ENCODE assay signal across 17 cellular contexts in genomic region chr2:197850882-197851281, GRCh38. TPM values are rescaled to one million over a fixed set of nuclear protein-coding genes. Genes with fewer than 3 reads are reported as not detected.
"Had no signal": no experiment of that assay in that cellular context is flagged by ENCODE, and none has a peak within 500 bp of the region (broad histone marks: within the 10 kb centered on the region; RNA-seq: fewer than 3 reads in every experiment).

No MANE protein-coding gene starts in this region.

- H3K27ac Mint-ChIP-seq: activated T-cell treated with anti-CD3 and anti-CD28 coated beads, Interleukin-2, amount 50 U/mL, for 24 hours; mesothelial cell of epicardium had no signal

- H3K4me1 Mint-ChIP-seq: mesothelial cell of epicardium had no signal

- H3K9me3 Mint-ChIP-seq: activated T-cell treated with anti-CD3 and anti-CD28 coated beads, Interleukin-2, amount 50 U/mL, for 24 hours; mesothelial cell of epicardium; stimulated activated naive CD8-positive, alpha-beta T cell treated with anti-CD3 and anti-CD28 coated beads, Interleukin-15, amount 100 ng/mL, for 72 hours had no signal

- H3K27ac ChIP-seq: coronary artery, SK-N-MC, thyroid gland, vagina had no signal

- H3K36me3 Mint-ChIP-seq: mesothelial cell of epicardium had no signal

- H3K9me3 ChIP-seq: breast epithelium, thyroid gland, vagina had no signal

- H3K27me3 ChIP-seq: breast epithelium, thyroid gland, vagina had no signal

- H3K4me3 ChIP-seq: breast epithelium, coronary artery, SK-N-MC, thyroid gland, vagina had no signal

- H3K27me3 Mint-ChIP-seq: activated naive CD8-positive, alpha-beta T cell; activated T-cell treated with anti-CD3 and anti-CD28 coated beads, Interleukin-2, amount 50 U/mL, for 24 hours; stimulated activated naive CD8-positive, alpha-beta T cell treated with anti-CD3 and anti-CD28 coated beads, Interleukin-15, amount 100 ng/mL, for 72 hours had no signal

- DNase-seq: activated effector memory CD4-positive, alpha-beta T cell treated with Interleukin-2 at 50 U/mL for 16 hours; activated T-cell treated with anti-CD3 and anti-CD28 coated beads, Interleukin-2, amount 50 U/mL, for 24 hours; aorta; effector memory CD4-positive, alpha-beta T cell; retina; stimulated activated CD4-positive, alpha-beta T cell treated with anti-CD3 and anti-CD28 coated beads, Interleukin-15, amount 100 ng/mL, for 24 hours; stimulated activated CD4-positive, alpha-beta T cell treated with anti-CD3 and anti-CD28 coated beads, Interleukin-4, amount 100 ng/mL, for 24 hours; stimulated activated naive CD8-positive, alpha-beta T cell treated with anti-CD3 and anti-CD28 coated beads, Interleukin-15, amount 100 ng/mL, for 72 hours; T-helper 2 cell; thyroid gland had no signal

- H3K4me3 Mint-ChIP-seq: activated naive CD8-positive, alpha-beta T cell; activated T-cell treated with anti-CD3 and anti-CD28 coated beads, Interleukin-2, amount 50 U/mL, for 24 hours; mesothelial cell of epicardium; stimulated activated naive CD8-positive, alpha-beta T cell treated with anti-CD3 and anti-CD28 coated beads, Interleukin-15, amount 100 ng/mL, for 72 hours had no signal

RNA-seq across cellular contexts. Expression of gene PLCL1, which starts 46.5 kb away (rescaled TPM):
- total RNA-seq: epithelial cell of proximal tubule had no signal
